In genomic region chr11:70628176-70628860, GRCh38 we compare ENCODE assay signal across 28 cellular contexts.
A peak's percentile ranks its signal among the peaks of the same experiment; 100 is the strongest.
DNase-seq lines count a peak whose midpoint lies in the region; ATAC-seq and TF ChIP-seq lines count a peak whose summit lies in the region.
"Had no signal": no experiment of that assay in that cellular context is flagged by ENCODE, and none has a peak within 500 bp of the region (broad histone marks: within the 10 kb centered on the region; RNA-seq: fewer than 3 reads in every experiment).

No MANE protein-coding gene starts in this region.

- ATAC-seq in activated T-cell treated with anti-CD3 and anti-CD28 coated beads, Interleukin-2, amount 50 U/mL, for 72 hours (replicated peaks in 1 of 2), result no peak
- ATAC-seq: activated CD4-positive, CD25-positive, alpha-beta regulatory T cell treated with anti-CD3 and anti-CD28 coated beads, Interleukin-2, amount 50 U/mL, for 24 hours; activated CD8-positive, alpha-beta memory T cell treated with anti-CD3 and anti-CD28 coated beads, Interleukin-2, amount 10 ng/mL, durations not matched to agents 7 days and 5 days; activated naive CD8-positive, alpha-beta T cell treated with anti-CD3 and anti-CD28 coated beads, Interleukin-2, amount 50 U/mL, for 24 hours; activated T-cell treated with anti-CD3 and anti-CD28 coated beads, Interleukin-2, amount 50 U/mL, for 4 hours; CD8-positive, alpha-beta T cell; GM12878; PC-3; stimulated activated naive CD8-positive, alpha-beta T cell treated with anti-CD3 and anti-CD28 coated beads, Interleukin-15, Interleukin-2, amounts not matched to agents 100 U/mL and 50 U/mL, for 24 hours had no signal

- H3K9me3 ChIP-seq in neuronal stem cell (replicated peaks in 1 of 2; ENCODE audit: control insufficient read depth in 2 of 2, insufficient read depth in 1 of 2, low read depth in 1 of 2, low read length in 2 of 2), result no peaks in the 10 kb centered on the region
- H3K9me3 ChIP-seq: thoracic aorta had no signal

- peak overlapping the region; percentile 38 for H4K91ac ChIP-seq in neuronal stem cell (ENCODE audit: low read depth, low read length, poor library complexity)

- H3K4me1 Mint-ChIP-seq in glutamatergic neuron (ENCODE audit: low read depth, unreplicated experiment), result peaks cover 21% of the 10 kb centered on the region
- H3K4me1 Mint-ChIP-seq in activated T-cell treated with anti-CD3 and anti-CD28 coated beads, Interleukin-2, amount 50 U/mL, for 72 hours (ENCODE audit: low read depth), result no peaks in the 10 kb centered on the region
- H3K4me1 Mint-ChIP-seq: activated CD8-positive, alpha-beta memory T cell treated with anti-CD3 and anti-CD28 coated beads, Interleukin-2, amount 10 ng/mL, durations not matched to agents 7 days and 5 days; activated naive CD8-positive, alpha-beta T cell treated with anti-CD3 and anti-CD28 coated beads, Interleukin-2, amount 50 U/mL, for 24 hours; B cell; immature natural killer cell had no signal

- peaks cover 10% of the 10 kb centered on the region for H3K4me1 ChIP-seq in ACC112 (ENCODE audit: control insufficient read depth, insufficient read depth, low read length, unreplicated experiment)
- peaks cover 11 to 34% of the 10 kb centered on the region in 2 donors for H3K4me1 ChIP-seq in neuronal stem cell (ENCODE audit: control insufficient read depth in 2 of 2, insufficient read depth in 1 of 2, low read depth in 1 of 2, low read length in 2 of 2)

- peak; percentile 48 for DNase-seq in NB4 (ENCODE audit: low read depth)
- DNase-seq in glutamatergic neuron, result no peak
- DNase-seq in neuronal stem cell (ENCODE audit: low spot score), result no peak
- no peak for DNase-seq in NCI-H1930 (lab: John Stamatoyannopoulos, UW)
- DNase-seq in NCI-H226, result no peak
- no peak for DNase-seq in amniotic stem cell (lab: John Stamatoyannopoulos, UW)
- DNase-seq in activated T-cell treated with anti-CD3 and anti-CD28 coated beads, Interleukin-2, amount 50 U/mL, for 72 hours, result no peak
- DNase-seq: ACHN; activated CD4-positive, alpha-beta T cell treated with anti-CD3 and anti-CD28 coated beads, Interleukin-2, amount 50 U/mL, for 4 hours; activated CD8-positive, alpha-beta memory T cell treated with anti-CD3 and anti-CD28 coated beads, Interleukin-2, amount 10 ng/mL, durations not matched to agents 7 days and 5 days; activated naive CD8-positive, alpha-beta T cell treated with anti-CD3 and anti-CD28 coated beads, Interleukin-2, amount 50 U/mL, for 24 hours; activated T-cell treated with anti-CD3 and anti-CD28 coated beads, Interleukin-2, amount 50 U/mL, for 4 hours; CD8-positive, alpha-beta T cell; DMS 273 treated with DMSO at 0.1 percent for 48 hours; immature natural killer cell; mesendoderm; NCI-H1105; NCI-H2029; PC-3; stimulated activated naive CD8-positive, alpha-beta T cell treated with anti-CD3 and anti-CD28 coated beads, Interleukin-15, Interleukin-2, amounts not matched to agents 100 U/mL and 50 U/mL, for 24 hours; T-helper 2 cell had no signal

- no peaks in the 10 kb centered on the region for H3K79me2 ChIP-seq in ACC112 (ENCODE audit: control insufficient read depth, insufficient read depth, low read length, unreplicated experiment)

- peak overlapping the region; percentile 63 for H3K4me3 Mint-ChIP-seq in glutamatergic neuron (ENCODE audit: unreplicated experiment)
- H3K4me3 Mint-ChIP-seq in activated T-cell treated with anti-CD3 and anti-CD28 coated beads, Interleukin-2, amount 50 U/mL, for 72 hours, result no peak overlapping the region
- H3K4me3 Mint-ChIP-seq: activated CD8-positive, alpha-beta memory T cell treated with anti-CD3 and anti-CD28 coated beads, Interleukin-2, amount 10 ng/mL, durations not matched to agents 7 days and 5 days; activated naive CD8-positive, alpha-beta T cell treated with anti-CD3 and anti-CD28 coated beads, Interleukin-2, amount 50 U/mL, for 24 hours; activated T-cell treated with anti-CD3 and anti-CD28 coated beads, Interleukin-2, amount 50 U/mL, for 4 hours; B cell; CD8-positive, alpha-beta T cell; immature natural killer cell had no signal

- H4K8ac ChIP-seq in neuronal stem cell (ENCODE audit: low read depth, low read length), result no peak overlapping the region

- H3K4me3 ChIP-seq in ACC112 (ENCODE audit: low read depth, low read length) (peak overlapping the region; percentile 61), NB4 (ENCODE audit: low read depth, low read length) (no peak overlapping the region), neuronal stem cell (ENCODE audit: low read length in 2 of 2) (no peak overlapping the region)
- H3K4me3 ChIP-seq: GM12878, K562, skin epidermis, thoracic aorta had no signal

- WGBS in neuronal stem cell (ENCODE audit: extremely low coverage in 2 of 2, insufficient read length in 2 of 2, insufficient replicate concordance in 1 of 2), 2 donors, result no CpG with 5 or more reads among the region's 19 CpGs

- no peak overlapping the region for H3K23ac ChIP-seq in neuronal stem cell (ENCODE audit: low read depth, low read length, poor library complexity)

- peak overlapping the region; percentile 49 for H3K18ac ChIP-seq in neuronal stem cell (ENCODE audit: low read length)

- TF ChIP-seq POLR2A in NB4 (IDR thresholded peaks at IDR 0.05; ENCODE audit: extremely low read depth, insufficient read length), result no peak

- TF ChIP-seq CTCF in NB4 (IDR thresholded peaks at IDR 0.05; ENCODE audit: low read depth, low read length) (no peak), glutamatergic neuron (IDR thresholded peaks at IDR 0.05; ENCODE audit: partially characterized antibody, unreplicated experiment) (no peak)

- peaks cover 3% of the 10 kb centered on the region for H3K79me1 ChIP-seq in neuronal stem cell (ENCODE audit: low read depth, low read length)

- H3K27ac Mint-ChIP-seq in glutamatergic neuron (ENCODE audit: unreplicated experiment), result no peak overlapping the region
- H3K27ac Mint-ChIP-seq in activated T-cell treated with anti-CD3 and anti-CD28 coated beads, Interleukin-2, amount 50 U/mL, for 72 hours, result no peak overlapping the region
- H3K27ac Mint-ChIP-seq: activated CD8-positive, alpha-beta memory T cell treated with anti-CD3 and anti-CD28 coated beads, Interleukin-2, amount 10 ng/mL, durations not matched to agents 7 days and 5 days; activated naive CD8-positive, alpha-beta T cell treated with anti-CD3 and anti-CD28 coated beads, Interleukin-2, amount 50 U/mL, for 24 hours; B cell; CD8-positive, alpha-beta T cell; immature natural killer cell had no signal

- no peaks in the 10 kb centered on the region for H3K36me3 ChIP-seq in ACC112 (ENCODE audit: insufficient read depth, low read length)
- H3K36me3 ChIP-seq in neuronal stem cell (replicated peaks in 1 of 2; ENCODE audit: control insufficient read depth in 2 of 2, insufficient read depth in 2 of 2, low read length in 2 of 2), result no peaks in the 10 kb centered on the region
- H3K36me3 ChIP-seq: thoracic aorta had no signal

- H3K27me3 Mint-ChIP-seq in glutamatergic neuron (ENCODE audit: unreplicated experiment), result peaks cover 2% of the 10 kb centered on the region
- H3K27me3 Mint-ChIP-seq in activated T-cell treated with anti-CD3 and anti-CD28 coated beads, Interleukin-2, amount 50 U/mL, for 72 hours (ENCODE audit: low read depth), result peaks cover 5% of the 10 kb centered on the region
- H3K27me3 Mint-ChIP-seq: activated naive CD8-positive, alpha-beta T cell treated with anti-CD3 and anti-CD28 coated beads, Interleukin-2, amount 50 U/mL, for 24 hours had no signal

- H3K27ac ChIP-seq in ACC112 (ENCODE audit: low read depth, low read length) (no peak overlapping the region), neuronal stem cell (replicated peaks; ENCODE audit: low read length) (no peak overlapping the region)
- H3K27ac ChIP-seq: skin epidermis, thoracic aorta had no signal

- H3K14ac ChIP-seq in neuronal stem cell (ENCODE audit: low read length), result no peak overlapping the region

- no peak overlapping the region for H3K4ac ChIP-seq in neuronal stem cell (ENCODE audit: low read length)

- no peaks in the 10 kb centered on the region for H3K9me3 Mint-ChIP-seq in glutamatergic neuron (ENCODE audit: unreplicated experiment)
- no peaks in the 10 kb centered on the region for H3K9me3 Mint-ChIP-seq in activated T-cell treated with anti-CD3 and anti-CD28 coated beads, Interleukin-2, amount 50 U/mL, for 72 hours
- H3K9me3 Mint-ChIP-seq: activated naive CD8-positive, alpha-beta T cell treated with anti-CD3 and anti-CD28 coated beads, Interleukin-2, amount 50 U/mL, for 24 hours; activated T-cell treated with anti-CD3 and anti-CD28 coated beads, Interleukin-2, amount 50 U/mL, for 4 hours; CD8-positive, alpha-beta T cell; immature natural killer cell had no signal

- peak overlapping the region; percentile 52 for H3K9ac ChIP-seq in neuronal stem cell (ENCODE audit: low read depth, low read length, poor library complexity)

- no peak overlapping the region for H2BK15ac ChIP-seq in neuronal stem cell (ENCODE audit: low read length)

- no peak overlapping the region for H2AK5ac ChIP-seq in neuronal stem cell (ENCODE audit: low read depth, low read length)

- H2AFZ ChIP-seq in ACC112 (ENCODE audit: low read length, unreplicated experiment) (peak overlapping the region; percentile 45), neuronal stem cell (ENCODE audit: low read length) (no peak overlapping the region)

- H2BK12ac ChIP-seq in neuronal stem cell (ENCODE audit: low read length), result no peak overlapping the region

- peaks cover 4% of the 10 kb centered on the region for H3K36me3 Mint-ChIP-seq in glutamatergic neuron (ENCODE audit: unreplicated experiment)
- H3K36me3 Mint-ChIP-seq in activated T-cell treated with anti-CD3 and anti-CD28 coated beads, Interleukin-2, amount 50 U/mL, for 72 hours (ENCODE audit: insufficient read depth in 2 of 2), result no peaks in the 10 kb centered on the region
- H3K36me3 Mint-ChIP-seq: activated CD8-positive, alpha-beta memory T cell treated with anti-CD3 and anti-CD28 coated beads, Interleukin-2, amount 10 ng/mL, durations not matched to agents 7 days and 5 days; CD8-positive, alpha-beta T cell; immature natural killer cell had no signal

- no peak overlapping the region for H2BK120ac ChIP-seq in neuronal stem cell (ENCODE audit: low read depth, low read length)

- no peak overlapping the region for H3K4me2 ChIP-seq in neuronal stem cell (ENCODE audit: insufficient read depth, low read length, poor library complexity, severe bottlenecking)

- H2BK5ac ChIP-seq in neuronal stem cell (ENCODE audit: low read length), result peak overlapping the region; percentile 26

- H3K27me3 ChIP-seq in ACC112 (ENCODE audit: insufficient read depth, low read length) (no peaks in the 10 kb centered on the region), neuronal stem cell (ENCODE audit: control insufficient read depth in 3 of 3, insufficient read depth in 3 of 3, low read depth in 1 of 3, low read length in 3 of 3) (no peaks in the 10 kb centered on the region)
